ENCODE assay signal across 10 cellular contexts in genomic region chr7:27112960-27113949, GRCh38. TPM values are rescaled to one million over a fixed set of nuclear protein-coding genes. Genes with fewer than 3 reads are reported as not detected.
DNase-seq lines count a peak whose midpoint lies in the region; ATAC-seq and TF ChIP-seq lines count a peak whose summit lies in the region.
"Had no signal": no experiment of that assay in that cellular context is flagged by ENCODE, and none has a peak within 500 bp of the region (broad histone marks: within the 10 kb centered on the region; RNA-seq: fewer than 3 reads in every experiment).

No MANE protein-coding gene starts in this region.

- H3K27ac Mint-ChIP-seq in activated T-cell treated with anti-CD3 and anti-CD28 coated beads, Interleukin-2, amount 50 U/mL, for 72 hours: no peak overlapping the region
- H3K27ac Mint-ChIP-seq: natural killer cell treated with Interleukin-12 subunit alpha and Interleukin-12 subunit beta and Interleukin-15 and Interleukin-18, amount 100 ng/mL, for 72 hours had no signal

- H3K27ac ChIP-seq in mesenchymal stem cell (ENCODE audit: low read length, poor library complexity, severe bottlenecking) (peak overlapping the region; percentile 77), transverse colon (peak overlapping the region; percentile 90 to 96 (median 92))

- no peaks in the 10 kb centered on the region for H3K27me3 Mint-ChIP-seq in activated T-cell treated with anti-CD3 and anti-CD28 coated beads, Interleukin-2, amount 50 U/mL, for 72 hours (ENCODE audit: low read depth)
- H3K27me3 Mint-ChIP-seq: natural killer cell treated with Interleukin-12 subunit alpha and Interleukin-12 subunit beta and Interleukin-15 and Interleukin-18, amount 100 ng/mL, for 72 hours had no signal

- no peak overlapping the region for H3K4ac ChIP-seq in mesenchymal stem cell (ENCODE audit: low read depth in 1 of 2, low read length in 2 of 2)

- H3K9me3 Mint-ChIP-seq in activated T-cell treated with anti-CD3 and anti-CD28 coated beads, Interleukin-2, amount 50 U/mL, for 72 hours: no peaks in the 10 kb centered on the region
- H3K9me3 Mint-ChIP-seq: natural killer cell treated with Interleukin-12 subunit alpha and Interleukin-12 subunit beta and Interleukin-15 and Interleukin-18, amount 100 ng/mL, for 72 hours had no signal

- ATAC-seq in activated T-cell treated with anti-CD3 and anti-CD28 coated beads, Interleukin-2, amount 50 U/mL, for 72 hours (replicated peaks in 1 of 2): no peak
- ATAC-seq in HG03432 (IDR thresholded peaks at IDR 0.05; ENCODE audit: unreplicated experiment): no peak
- ATAC-seq: natural killer cell treated with Interleukin-12 subunit alpha and Interleukin-12 subunit beta and Interleukin-15 and Interleukin-18, amount 100 ng/mL, for 72 hours had no signal

- peak; percentile 55 for TF ChIP-seq EP300 in transverse colon (IDR thresholded peaks at IDR 0.05; ENCODE audit: low read depth)

- no peak overlapping the region for H4K8ac ChIP-seq in mesenchymal stem cell (ENCODE audit: low read length)

- no peak overlapping the region for H2BK12ac ChIP-seq in mesenchymal stem cell (ENCODE audit: low read length in 2 of 2)

- 6% methylated on average over 19 of the region's 57 CpGs for WGBS in mesenchymal stem cell
- WGBS in transverse colon (ENCODE audit: low coverage in 1 of 2), 2 donors: 32% methylated on average over 2 to 51 of the region's 57 CpGs

- H3K9ac ChIP-seq in mesenchymal stem cell (ENCODE audit: low read length): peak overlapping the region; percentile 89

- H3K4me1 Mint-ChIP-seq in activated T-cell treated with anti-CD3 and anti-CD28 coated beads, Interleukin-2, amount 50 U/mL, for 72 hours (ENCODE audit: low read depth): no peaks in the 10 kb centered on the region

- H2BK120ac ChIP-seq in mesenchymal stem cell (ENCODE audit: low read depth, low read length): no peak overlapping the region

- no peak overlapping the region for H3K18ac ChIP-seq in mesenchymal stem cell (ENCODE audit: low read depth in 1 of 2, low read length in 2 of 2)

- DNase-seq in NCI-H1417 (lab: John Stamatoyannopoulos, UW) (peak; percentile 47 to 72 (median 58)), NCI-H1417 treated with DMSO at 0.1 percent for 48 hours (lab: John Stamatoyannopoulos, UW) (no peak), dermis blood vessel endothelial cell (peak; percentile 94), mesenchymal stem cell (peak; percentile 71), transverse colon (peak; percentile 80), NK-92 (lab: John Stamatoyannopoulos, UW; ENCODE audit: unreplicated experiment) (no peak)
- DNase-seq in activated T-cell treated with anti-CD3 and anti-CD28 coated beads, Interleukin-2, amount 50 U/mL, for 72 hours: no peak
- DNase-seq: NCI-H2107 had no signal

- no peak overlapping the region for H3K14ac ChIP-seq in mesenchymal stem cell (ENCODE audit: low read length in 2 of 2)

- no peak overlapping the region for H2AFZ ChIP-seq in mesenchymal stem cell (ENCODE audit: low read depth, low read length)

- peak overlapping the region; percentile 96 for H2BK5ac ChIP-seq in mesenchymal stem cell (ENCODE audit: low read depth, low read length, poor library complexity, severe bottlenecking)

- no peak overlapping the region for H4K91ac ChIP-seq in mesenchymal stem cell (ENCODE audit: low read length)

- H3K4me3 Mint-ChIP-seq in activated T-cell treated with anti-CD3 and anti-CD28 coated beads, Interleukin-2, amount 50 U/mL, for 72 hours: no peak overlapping the region
- H3K4me3 Mint-ChIP-seq: natural killer cell treated with Interleukin-12 subunit alpha and Interleukin-12 subunit beta and Interleukin-15 and Interleukin-18, amount 100 ng/mL, for 72 hours had no signal

- H3K4me1 ChIP-seq in mesenchymal stem cell (ENCODE audit: control insufficient read depth, insufficient read depth, low read depth, low read length): peaks cover 18% of the 10 kb centered on the region
- H3K4me1 ChIP-seq in transverse colon: peaks cover 14 to 92% (median 75%) of the 10 kb centered on the region in 4 donors

- H2AK5ac ChIP-seq in mesenchymal stem cell (ENCODE audit: low read length, severe bottlenecking): no peak overlapping the region

- in situ Hi-C loops in transverse colon (cut with MboI; ENCODE audit: low pct_ligation_motif_present in 1 of 4, low pct_unique_long_range_greater_than_20kb in 1 of 4, low sequenced_read_pairs in 3 of 4): no loop called here

- intact Hi-C loops in transverse colon (cut with DNase I; ENCODE audit: low total_unique reads): no loop called here

- no peak overlapping the region for H3K23ac ChIP-seq in mesenchymal stem cell (ENCODE audit: low read length in 2 of 2)

- peak overlapping the region; percentile 66 to 87 for H3K4me3 ChIP-seq in mesenchymal stem cell (ENCODE audit: insufficient read depth in 1 of 2, low read depth in 1 of 2, low read length in 2 of 2)
- H3K4me3 ChIP-seq in transverse colon: peak overlapping the region; percentile 45 to 59 (median 50)

- H3K36me3 Mint-ChIP-seq in activated T-cell treated with anti-CD3 and anti-CD28 coated beads, Interleukin-2, amount 50 U/mL, for 72 hours (ENCODE audit: insufficient read depth in 2 of 2): no peaks in the 10 kb centered on the region
- H3K36me3 Mint-ChIP-seq: natural killer cell treated with Interleukin-12 subunit alpha and Interleukin-12 subunit beta and Interleukin-15 and Interleukin-18, amount 100 ng/mL, for 72 hours had no signal

- H3K9me3 ChIP-seq in mesenchymal stem cell (ENCODE audit: control insufficient read depth, low read length) (no peaks in the 10 kb centered on the region), transverse colon (no peaks in the 10 kb centered on the region)

- H3K79me1 ChIP-seq in mesenchymal stem cell (replicated peaks; ENCODE audit: low read length, poor library complexity, severe bottlenecking): no peaks in the 10 kb centered on the region

- peak overlapping the region; percentile 51 for H3K4me2 ChIP-seq in mesenchymal stem cell (ENCODE audit: low read length, poor library complexity, severe bottlenecking)

- H3K27me3 ChIP-seq in mesenchymal stem cell (ENCODE audit: control insufficient read depth in 1 of 2, insufficient read depth in 1 of 2, low read length in 2 of 2) (no peaks in the 10 kb centered on the region), transverse colon (no peaks in the 10 kb centered on the region)

- peak; percentile 31 for TF ChIP-seq POLR2A in transverse colon (IDR thresholded peaks at IDR 0.05)

- H2BK15ac ChIP-seq in mesenchymal stem cell (ENCODE audit: low read depth, poor library complexity, severe bottlenecking): no peak overlapping the region

- H3K36me3 ChIP-seq in mesenchymal stem cell (ENCODE audit: control insufficient read depth in 1 of 2, insufficient read depth in 2 of 2, low read depth in 1 of 2, low read length in 2 of 2): peaks cover 11 to 32% of the 10 kb centered on the region in 2 experiments
- H3K36me3 ChIP-seq in transverse colon: no peaks in the 10 kb centered on the region

- no peak for TF ChIP-seq CTCF in transverse colon (IDR thresholded peaks at IDR 0.05)

RNA-seq across cellular contexts. Expression of gene HOXA2, which starts 10.8 kb away (rescaled TPM):
- total RNA-seq in dermis blood vessel endothelial cell (0.33 and 0.34 TPM in 2 replicates), transverse colon (10 to 100 TPM in 1 of 4 donors, 1 to 10 TPM in 3; 2.7 to 16.1 (median 5.2) TPM)
- polyA plus RNA-seq in mesenchymal stem cell (2013, experiment 1 of 2): 0.51 TPM
- 0.58 TPM for polyA plus RNA-seq in mesenchymal stem cell (2013, experiment 2 of 2)
- not detected for total RNA-seq in activated T-cell treated with anti-CD3 and anti-CD28 coated beads, Interleukin-2, amount 50 U/mL, for 72 hours
- total RNA-seq: natural killer cell treated with Interleukin-12 subunit alpha and Interleukin-12 subunit beta and Interleukin-15 and Interleukin-18, amount 100 ng/mL, for 72 hours had no signal

RNA-seq across cellular contexts. Expression of gene HOXA4, which starts 17.3 kb away (rescaled TPM):
- total RNA-seq in dermis blood vessel endothelial cell (0.34 and 0.65 TPM in 2 replicates), transverse colon (10 to 100 TPM in 2 of 4 donors, 1 to 10 TPM in 2; 3.5 to 42.4 (median 10.6) TPM)
- 0.91 TPM for polyA plus RNA-seq in mesenchymal stem cell (2013, experiment 1 of 2)
- 1.1 TPM for polyA plus RNA-seq in mesenchymal stem cell (2013, experiment 2 of 2)
- total RNA-seq in activated T-cell treated with anti-CD3 and anti-CD28 coated beads, Interleukin-2, amount 50 U/mL, for 72 hours: under 1 TPM in 1 of 2 donors, not detected in 1; 0.79 TPM

RNA-seq across cellular contexts. Expression of gene HOXA1, which starts 17.5 kb away (rescaled TPM):
- total RNA-seq in dermis blood vessel endothelial cell (0.68 and 0.84 TPM in 2 replicates), transverse colon (1 to 10 TPM; 1.4 to 3.2 (median 1.8) TPM)
- 1.6 TPM for polyA plus RNA-seq in mesenchymal stem cell (2013, experiment 1 of 2)
- 1.5 TPM for polyA plus RNA-seq in mesenchymal stem cell (2013, experiment 2 of 2)
- total RNA-seq in activated T-cell treated with anti-CD3 and anti-CD28 coated beads, Interleukin-2, amount 50 U/mL, for 72 hours: under 1 TPM; 0.58 to 0.69 TPM

RNA-seq across cellular contexts. Expression of gene HOXA5, which starts 30.2 kb away (rescaled TPM):
- total RNA-seq in dermis blood vessel endothelial cell: 5.6 and 6.1 TPM in 2 replicates
- polyA plus RNA-seq in mesenchymal stem cell (2013, experiment 1 of 2): 2.0 TPM
- 2.0 TPM for polyA plus RNA-seq in mesenchymal stem cell (2013, experiment 2 of 2)
- 10 to 100 TPM; 18.3 to 89.8 (median 31.6) TPM for total RNA-seq in transverse colon
- under 1 TPM in 1 of 2 donors, not detected in 1; 0.14 TPM for total RNA-seq in activated T-cell treated with anti-CD3 and anti-CD28 coated beads, Interleukin-2, amount 50 U/mL, for 72 hours

RNA-seq across cellular contexts. Expression of gene HOXA6, which starts 34.3 kb away (rescaled TPM):
- total RNA-seq in dermis blood vessel endothelial cell (2.9 and 8.6 TPM in 2 replicates), transverse colon (10 to 100 TPM; 12.9 to 27.8 (median 17.3) TPM)
- polyA plus RNA-seq in mesenchymal stem cell (2013, experiment 1 of 2): 0.62 TPM
- polyA plus RNA-seq in mesenchymal stem cell (2013, experiment 2 of 2): 0.59 TPM
- total RNA-seq in activated T-cell treated with anti-CD3 and anti-CD28 coated beads, Interleukin-2, amount 50 U/mL, for 72 hours: under 1 TPM in 1 of 2 donors, not detected in 1; 0.31 TPM

Comparison
In these comparisons a context has a peak if more than half of its experiments do, and no peak if none do; other contexts are left out.
1. DNase-seq: peak in NCI-H1417 (3 of 3), dermis blood vessel endothelial cell (single experiment), mesenchymal stem cell (single experiment) and transverse colon (single experiment); none in NCI-H1417 treated with DMSO at 0.1 percent for 48 hours (single experiment), NK-92 (single experiment) and activated T-cell treated with anti-CD3 and anti-CD28 coated beads, Interleukin-2, amount 50 U/mL, for 72 hours (0 of 2).